Comparison of ENCODE assay signal across 1 cellular context in the genomic region with DNA sequence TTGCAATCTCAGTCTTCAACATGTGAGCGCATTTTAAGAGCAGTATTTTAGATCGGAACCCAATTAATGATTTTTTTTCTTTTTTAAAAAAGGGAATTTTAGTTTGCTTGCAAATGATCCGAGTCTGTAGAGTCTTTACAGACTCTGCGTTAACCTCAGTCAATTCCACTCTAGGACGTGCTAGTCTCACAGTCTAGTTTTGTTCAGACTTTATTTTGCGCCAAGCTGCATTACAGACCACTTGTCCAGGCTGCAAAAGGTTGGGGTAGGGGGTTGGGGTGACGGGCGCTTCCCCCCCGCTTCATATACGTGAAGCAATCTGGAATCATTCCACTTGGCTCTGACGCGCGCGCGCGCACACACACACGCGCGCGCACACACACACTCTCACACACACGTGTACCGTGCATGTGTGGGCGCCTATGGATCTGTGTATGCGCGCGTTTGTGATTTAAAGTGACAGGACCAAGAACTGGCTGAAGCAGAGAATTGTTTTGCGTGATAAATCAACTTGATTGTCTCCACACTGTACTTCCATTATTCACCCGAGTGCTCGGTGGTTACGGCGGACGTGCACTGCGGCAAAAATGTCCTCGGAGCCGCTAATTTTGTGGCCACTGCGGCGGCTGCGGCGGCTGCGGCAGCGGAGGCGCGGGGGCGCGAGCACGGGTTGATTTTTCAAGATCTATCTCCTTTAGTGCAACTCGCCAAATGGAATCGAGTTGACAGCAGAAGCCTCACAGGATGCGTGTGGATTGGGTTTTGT.
A peak's percentile ranks its signal among the peaks of the same experiment; 100 is the strongest.
TF ChIP-seq lines count a peak whose summit lies in the region.

No MANE protein-coding gene starts in this region.

TF ChIP-seq in K562, 482 proteins besides CTCF, POLR2A, EP300 and RAD21 (continued from another document and continues in another):
- TF ChIP-seq ZNF512 (tag; IDR thresholded peaks at IDR 0.05) (no peak), MEIS2 (IDR thresholded peaks at IDR 0.05; ENCODE audit: partially characterized antibody) (peak; percentile 63), UBTF (IDR thresholded peaks at IDR 0.05; ENCODE audit: borderline replicate concordance in 1 of 2, low read depth in 2 of 2, low read length in 2 of 2) (no peak), XRCC5 (IDR thresholded peaks at IDR 0.05; ENCODE audit: low read depth, low read length) (no peak), ASH1L (IDR thresholded peaks at IDR 0.05; ENCODE audit: borderline replicate concordance, low read depth, partially characterized antibody) (no peak), DMBX1 (CRISPR knock-in tag; IDR thresholded peaks at IDR 0.05; ENCODE audit: borderline replicate concordance) (no peak), FOS (IDR thresholded peaks at IDR 0.05; ENCODE audit: extremely low read depth, insufficient read length) (no peak), KHSRP (IDR thresholded peaks at IDR 0.05) (no peak), ZNF77 (CRISPR knock-in tag; IDR thresholded peaks at IDR 0.05) (no peak), RFX1 (IDR thresholded peaks at IDR 0.05) (no peak), GABPB1 (CRISPR knock-in tag; IDR thresholded peaks at IDR 0.05) (no peak), CEBPZ (IDR thresholded peaks at IDR 0.05; ENCODE audit: borderline replicate concordance, low read depth, low read length) (no peak), U2AF2 (optimal IDR thresholded peaks at IDR 0.05; ENCODE audit: low read depth, low read length) (no peak), EP400 (IDR thresholded peaks at IDR 0.05) (peak; percentile 75), ZNF589 (CRISPR knock-in tag; IDR thresholded peaks at IDR 0.05; ENCODE audit: low read depth) (no peak), ZNF12 (CRISPR knock-in tag; IDR thresholded peaks at IDR 0.05) (no peak; the same call in 1 of the 2 replicates), NFIC (IDR thresholded peaks at IDR 0.05) (peak; percentile 46), MAFG (tag; conservative IDR thresholded peaks at IDR 0.05) (no peak), HOMEZ (CRISPR knock-in tag; IDR thresholded peaks at IDR 0.05) (no peak), ETS2 (tag; IDR thresholded peaks at IDR 0.05; ENCODE audit: borderline replicate concordance, poor library complexity, severe bottlenecking) (no peak), DDX20 (tag; IDR thresholded peaks at IDR 0.05; ENCODE audit: low read depth) (no peak), PPARD (CRISPR knock-in tag; IDR thresholded peaks at IDR 0.05) (no peak), ATF6 (CRISPR knock-in tag; IDR thresholded peaks at IDR 0.05) (no peak), KAT2B (IDR thresholded peaks at IDR 0.05; ENCODE audit: low read depth, low read length) (no peak), PML (IDR thresholded peaks at IDR 0.05; ENCODE audit: low read length) (no peak; the same call in 1 of the 2 replicates), NCOR1 (IDR thresholded peaks at IDR 0.05) (peak; percentile 21), TRIM24 (IDR thresholded peaks at IDR 0.05) (no peak), HDGF (IDR thresholded peaks at IDR 0.05) (no peak), SMARCE1 (IDR thresholded peaks at IDR 0.05) (no peak), EZH2 (IDR thresholded peaks at IDR 0.05; ENCODE audit: borderline replicate concordance, low read depth, low read length) (no peak), ZNF24 (IDR thresholded peaks at IDR 0.05) (no peak), SMAD3 (CRISPR knock-in tag; conservative IDR thresholded peaks at IDR 0.05) (no peak), HCFC1 (IDR thresholded peaks at IDR 0.05; ENCODE audit: low read depth, low read length) (no peak), HES1 (IDR thresholded peaks at IDR 0.05; ENCODE audit: low read depth) (0 out of 2 replicates have a peak, but pooled peaks have one; percentile 28), JUND (IDR thresholded peaks at IDR 0.05; ENCODE audit: borderline replicate concordance, low read depth, low read length) (no peak), JUND (tag; IDR thresholded peaks at IDR 0.05; ENCODE audit: borderline replicate concordance, low read depth, low read length) (no peak), ZBTB1 (CRISPR knock-in tag; IDR thresholded peaks at IDR 0.05; ENCODE audit: borderline replicate concordance, low read depth) (peak; percentile 99), KDM5B (IDR thresholded peaks at IDR 0.05; ENCODE audit: insufficient replicate concordance, low read depth, low read length) (no peak), KLF16 (IDR thresholded peaks at IDR 0.05) (no peak)
